ENCODE assay signal across 10 cellular contexts in genomic region chr12:108722992-108723766, GRCh38. TPM values are rescaled to one million over a fixed set of nuclear protein-coding genes. Genes with fewer than 3 reads are reported as not detected.
DNase-seq lines count a peak whose midpoint lies in the region; ATAC-seq, FAIRE-seq and TF ChIP-seq lines count a peak whose summit lies in the region.
"Had no signal": no experiment of that assay in that cellular context is flagged by ENCODE, and none has a peak within 500 bp of the region (broad histone marks: within the 10 kb centered on the region; RNA-seq: fewer than 3 reads in every experiment).

No MANE protein-coding gene starts in this region.

- intact Hi-C loops in GM12878 (cut with micrococcal nuclease; ENCODE audit: unreplicated experiment) (no loop called here), lower lobe of right lung (cut with DNase I) (no loop called here)

- H4K20me1 ChIP-seq in GM12878 (ENCODE audit: control insufficient read depth, insufficient read depth): no peaks in the 10 kb centered on the region; the same call in 1 of the 2 replicates

- H3K9ac ChIP-seq in GM12878 (ENCODE audit: control insufficient read depth, insufficient read depth, low read length): no peak overlapping the region

- FAIRE-seq in GM12878 (lab: Jason Lieb, UNC): no peak

- H3K79me2 ChIP-seq in GM12878 (ENCODE audit: control insufficient read depth, insufficient read depth, low read length): peaks cover 91% of the 10 kb centered on the region

- no peak overlapping the region for H3K27ac ChIP-seq in GM12878 (ENCODE audit: control insufficient read depth, insufficient read depth)
- H3K27ac ChIP-seq in lower lobe of right lung: peak overlapping the region; percentile 72

- SMC1A ChIA-PET in GM12878 (lab: Charles Lee; ENCODE audit: uncharacterized antibody, unreplicated experiment): interaction anchor here (0.9 to 6.3 kb wide), 10 partner anchors 9 to 88 kb away, joined by 3 to 61 read pairs (median 5); no protein-coding TSS in a partner anchor

- CTCF ChIA-PET in GM12878 (lab: Yijun Ruan, JAX): interaction anchor here (0.6 to 3.8 kb wide), 11 partner anchors 8 to 80 kb away, joined by 3 to 23 read pairs (median 4); no protein-coding TSS in a partner anchor

- no peak for TF ChIP-seq EP300 in GM12878 (IDR thresholded peaks at IDR 0.05; ENCODE audit: borderline replicate concordance in 1 of 2, control insufficient read depth in 1 of 2, low read depth in 2 of 2, low read length in 2 of 2)

- no peak overlapping the region for H2AFZ ChIP-seq in GM12878 (ENCODE audit: control insufficient read depth, low read depth, low read length)

- H3K27me3 ChIP-seq in GM12878 (replicated peaks in 1 of 2; ENCODE audit: control insufficient read depth in 2 of 2, insufficient read depth in 2 of 2, low read length in 1 of 2): no peaks in the 10 kb centered on the region
- H3K27me3 ChIP-seq in lower lobe of right lung (ENCODE audit: low read depth): no peaks in the 10 kb centered on the region
- no peaks in the 10 kb centered on the region for H3K27me3 ChIP-seq in H7 (ENCODE audit: control insufficient read depth, insufficient read depth, low read length)

- WGBS in GM12878 (ENCODE audit: insufficient coverage, insufficient replicate concordance, low lambda C conversion rate, missing lambda C conversion rate): 81% methylated on average over 5 of the region's 5 CpGs

- in situ Hi-C loops in GM12878 (cut with MboI): no loop called here

- DNase-seq in A172 (ENCODE audit: low spot score): peak; percentile 95
- DNase-seq in GM12878 (ENCODE audit: low read depth, low spot score): no peak
- DNase-seq in lower lobe of right lung: no peak
- DNase-seq in H7: no peak
- no peak for DNase-seq in NCI-H187 treated with DMSO at 0.1 percent for 48 hours (lab: John Stamatoyannopoulos, UW)
- DNase-seq in NCI-H526 (lab: John Stamatoyannopoulos, UW): no peak
- DNase-seq: DND-41, NCI-H2171 treated with DMSO at 0.1 percent for 48 hours had no signal

- peaks cover 11% of the 10 kb centered on the region for H3K4me1 ChIP-seq in GM12878 (ENCODE audit: control insufficient read depth, insufficient read depth, low read length)
- H3K4me1 ChIP-seq in lower lobe of right lung: peaks cover 86% of the 10 kb centered on the region

- POLR2A ChIA-PET in GM12878 (lab: Charles Lee): interaction anchor here (1.2 to 2.7 kb wide), 5 partner anchors 9 to 33 kb away, joined by 3 to 10 read pairs (median 5); partner anchors contain the start of gene CORO1C

- RAD21 ChIA-PET in GM12878 (lab: Charles Lee; ENCODE audit: unreplicated experiment): interaction anchor here (0.6 to 1.6 kb wide), 4 partner anchors 10 to 127 kb away, joined by 3 read pairs; no protein-coding TSS in a partner anchor

- no peak for TF ChIP-seq POLR2A in GM12878 (IDR thresholded peaks at IDR 0.05; ENCODE audit: low read depth, low read length)

- no peak overlapping the region for H3K4me3 ChIP-seq in GM12878
- no peak overlapping the region for H3K4me3 ChIP-seq in lower lobe of right lung
- no peak overlapping the region for H3K4me3 ChIP-seq in H7 (ENCODE audit: insufficient read depth, low read depth, low read length)

- no peak for TF ChIP-seq RAD21 in GM12878 (IDR thresholded peaks at IDR 0.05; ENCODE audit: insufficient read depth, low read depth, low read length)

- ATAC-seq in HG03460 (IDR thresholded peaks at IDR 0.05; ENCODE audit: unreplicated experiment) (peak; percentile 45), GM12878 (peak; percentile 52), lower lobe of right lung (peak; percentile 67 to 75), HG03469 (IDR thresholded peaks at IDR 0.05; ENCODE audit: unreplicated experiment) (no peak)

- BruUV-seq in GM12878 (replicated peaks; lab: Mats Ljungman, UMichigan): no TSS peak

- no peaks in the 10 kb centered on the region for H3K36me3 ChIP-seq in GM12878 (ENCODE audit: control insufficient read depth in 2 of 2, insufficient read depth in 2 of 2, low read length in 1 of 2)
- H3K36me3 ChIP-seq in lower lobe of right lung: no peaks in the 10 kb centered on the region
- no peaks in the 10 kb centered on the region for H3K36me3 ChIP-seq in H7 (replicated peaks; ENCODE audit: control insufficient read depth, insufficient read depth, low read length)

- TF ChIP-seq CTCF in GM12878 (IDR thresholded peaks at IDR 0.05 in 2 of 3, conservative IDR thresholded peaks at IDR 0.05 in 1 of 3; ENCODE audit: control insufficient read depth in 2 of 3, extremely low read depth in 1 of 3, insufficient read depth in 1 of 3, low read depth in 3 of 3, low read length in 3 of 3) (no peak), lower lobe of right lung (IDR thresholded peaks at IDR 0.05) (no peak)

- H3K4me2 ChIP-seq in GM12878 (ENCODE audit: control insufficient read depth, insufficient read depth): peak overlapping the region; percentile 0; the same call in 1 of the 2 replicates

- H3K9me3 ChIP-seq in GM12878 (replicated peaks; ENCODE audit: control insufficient read depth, insufficient read depth, low read length) (no peaks in the 10 kb centered on the region), lower lobe of right lung (no peaks in the 10 kb centered on the region)

TF ChIP-seq in GM12878, 131 proteins besides CTCF, POLR2A, EP300 and RAD21:
- TF ChIP-seq RAD51 (IDR thresholded peaks at IDR 0.05) (0 out of 2 replicates have a peak, but pooled peaks have one; percentile 28), RUNX3 (IDR thresholded peaks at IDR 0.05; ENCODE audit: low read length) (peak; percentile 65), EGR1 (IDR thresholded peaks at IDR 0.05; ENCODE audit: borderline replicate concordance in 1 of 2, low read depth in 2 of 2, low read length in 2 of 2) (no peak)

RNA-seq across cellular contexts. Expression of gene CORO1C, which starts 8.1 kb away (rescaled TPM):
- 127 and 166 TPM in 2 replicates for total RNA-seq in A172 (2014; rRNA removed; shearing (Covaris generic))
- 234 and 248 TPM in 2 replicates for total RNA-seq in GM12878 (2013; cell fraction: nucleolus; rRNA removed)
- total RNA-seq in GM12878 (2014; rRNA removed): 91.3 and 94.1 TPM in 2 replicates
- total RNA-seq in GM12878 (2014; rRNA removed; fragmentation: Illumina TruSeq; extraction: Trizol): 158 and 164 TPM in 2 replicates
- 208 and 212 TPM in 2 replicates for total RNA-seq in GM12878 (2021)
- polyA plus RNA-seq in GM12878 (2011; ENCODE audit: low read depth): 59.8 TPM
- 204 and 254 TPM in 2 replicates for polyA plus RNA-seq in GM12878 (2011; rRNA removed)
- 168 and 182 TPM in 2 replicates for polyA plus RNA-seq in GM12878 (2011; cell fraction: cytosol; rRNA removed)
- 142 and 153 TPM in 2 replicates for polyA plus RNA-seq in GM12878 (2011; cell fraction: nucleus; rRNA removed)
- 76.4 and 96.1 TPM in 2 replicates for polyA plus RNA-seq in GM12878 (2012)
- 145 and 221 TPM in 2 replicates for polyA plus RNA-seq in GM12878 (2014; fragmentation: Illumina TruSeq; extraction: Trizol)
- polyA plus RNA-seq in GM12878 (2014; fragmentation: Nextera tagmentation; extraction: Ambion mirVana): 10 to 100 TPM; 52.7 to 52.9 TPM
- 152 and 178 TPM in 2 replicates for polyA plus RNA-seq in GM12878 (2014; rRNA removed)
- 100 to 1,000 TPM; 202 to 203 TPM for polyA plus RNA-seq in GM12878 (2016; fragmentation: Nextera tagmentation; extraction: Ambion mirVana)
- 514 and 669 TPM in 2 replicates for polyA minus RNA-seq in GM12878 (2011; rRNA and poly(A)+ RNA removed)
- 86.2 and 126 TPM in 2 replicates for polyA minus RNA-seq in GM12878 (2011; cell fraction: cytosol; rRNA and poly(A)+ RNA removed)
- polyA minus RNA-seq in GM12878 (2011; cell fraction: nucleus; rRNA and poly(A)+ RNA removed): 89.3 and 119 TPM in 2 replicates
- 307 TPM for total RNA-seq in lower lobe of right lung
- 52.2 and 55.5 TPM in 2 replicates for total RNA-seq in H7 (2014; rRNA removed; shearing (Covaris generic))
